Comparison of ENCODE assay signal across 1 cellular context in genomic region chr6:31569861-31570536, GRCh38.
TF ChIP-seq lines count a peak whose summit lies in the region.

No MANE protein-coding gene starts in this region.

TF ChIP-seq in K562, 482 proteins besides CTCF, POLR2A, EP300 and RAD21:
- TF ChIP-seq DIDO1 (tag; IDR thresholded peaks at IDR 0.05; ENCODE audit: low read depth) (no peak), ELF1 (tag; IDR thresholded peaks at IDR 0.05) (no peak), TCF15 (CRISPR knock-in tag; IDR thresholded peaks at IDR 0.05) (no peak), ZNF134 (CRISPR knock-in tag; conservative IDR thresholded peaks at IDR 0.05) (no peak), FOXK1 (CRISPR knock-in tag; IDR thresholded peaks at IDR 0.05; ENCODE audit: borderline replicate concordance) (no peak), HINFP (tag; conservative IDR thresholded peaks at IDR 0.05; ENCODE audit: low read depth) (no peak), EZH2 (IDR thresholded peaks at IDR 0.05; ENCODE audit: borderline replicate concordance, low read depth, low read length) (no peak), JUN (IDR thresholded peaks at IDR 0.05; ENCODE audit: borderline replicate concordance, low read depth, low read length) (no peak), JUN (CRISPR knock-in tag; IDR thresholded peaks at IDR 0.05; ENCODE audit: borderline replicate concordance) (no peak), MYC (IDR thresholded peaks at IDR 0.05; ENCODE audit: low read depth, low read length) (no peak), MYC (CRISPR knock-in tag; IDR thresholded peaks at IDR 0.05; ENCODE audit: borderline replicate concordance, low read depth) (no peak), TAF1 (IDR thresholded peaks at IDR 0.05; ENCODE audit: control insufficient read depth, extremely low read depth, insufficient read depth, low read length, severe bottlenecking) (no peak), CLOCK (CRISPR knock-in tag; IDR thresholded peaks at IDR 0.05; ENCODE audit: borderline replicate concordance) (no peak), SAFB2 (IDR thresholded peaks at IDR 0.05; ENCODE audit: borderline replicate concordance, low read depth, low read length, severe bottlenecking) (no peak), RCOR1 (IDR thresholded peaks at IDR 0.05; ENCODE audit: borderline replicate concordance in 1 of 2, low read depth in 2 of 2, low read length in 2 of 2) (no peak), ZNF395 (CRISPR knock-in tag; IDR thresholded peaks at IDR 0.05) (no peak), TBL1XR1 (IDR thresholded peaks at IDR 0.05; ENCODE audit: low read length in 2 of 2) (no peak)
